Comparison of ENCODE assay signal across 1 cellular context in the genomic region with DNA sequence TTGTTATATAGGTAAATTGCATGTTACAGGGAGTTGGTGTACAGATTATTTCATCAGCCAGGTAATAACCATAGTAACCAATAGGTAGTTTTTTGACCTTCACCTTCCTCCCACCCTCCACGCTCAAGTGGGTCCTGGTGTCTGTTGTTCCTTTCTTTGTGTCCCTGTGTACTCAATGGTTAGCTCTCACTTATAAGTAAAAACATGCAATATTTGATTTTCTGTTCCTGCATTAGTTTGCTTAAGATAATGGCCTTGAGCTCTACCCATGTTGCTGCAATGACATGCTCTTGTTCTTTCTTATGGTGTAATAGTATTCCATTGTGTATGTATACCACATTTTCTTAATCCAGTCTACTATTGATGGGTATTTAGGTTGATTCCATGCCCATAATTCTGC.
A peak's percentile ranks its signal among the peaks of the same experiment; 100 is the strongest.
TF ChIP-seq lines count a peak whose summit lies in the region.

No MANE protein-coding gene starts in this region.

TF ChIP-seq in HepG2, 621 proteins besides CTCF, POLR2A, EP300 and RAD21 (continued from another document and continues in another):
- TF ChIP-seq, protein P1, sequence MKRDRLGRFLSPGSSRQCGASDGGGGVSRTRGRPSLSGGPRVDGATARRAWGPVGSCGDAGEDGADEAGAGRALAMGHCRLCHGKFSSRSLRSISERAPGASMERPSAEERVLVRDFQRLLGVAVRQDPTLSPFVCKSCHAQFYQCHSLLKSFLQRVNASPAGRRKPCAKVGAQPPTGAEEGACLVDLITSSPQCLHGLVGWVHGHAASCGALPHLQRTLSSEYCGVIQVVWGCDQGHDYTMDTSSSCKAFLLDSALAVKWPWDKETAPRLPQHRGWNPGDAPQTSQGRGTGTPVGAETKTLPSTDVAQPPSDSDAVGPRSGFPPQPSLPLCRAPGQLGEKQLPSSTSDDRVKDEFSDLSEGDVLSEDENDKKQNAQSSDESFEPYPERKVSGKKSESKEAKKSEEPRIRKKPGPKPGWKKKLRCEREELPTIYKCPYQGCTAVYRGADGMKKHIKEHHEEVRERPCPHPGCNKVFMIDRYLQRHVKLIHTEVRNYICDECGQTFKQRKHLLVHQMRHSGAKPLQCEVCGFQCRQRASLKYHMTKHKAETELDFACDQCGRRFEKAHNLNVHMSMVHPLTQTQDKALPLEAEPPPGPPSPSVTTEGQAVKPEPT (CRISPR knock-in tag; IDR thresholded peaks at IDR 0.05; ENCODE audit: low read depth) = no peak
- no peak for TF ChIP-seq ASH2L (IDR thresholded peaks at IDR 0.05; ENCODE audit: insufficient read length, low read depth, low read length)
- no peak for TF ChIP-seq ZNF660 (CRISPR knock-in tag; IDR thresholded peaks at IDR 0.05; ENCODE audit: borderline replicate concordance, low read depth)
- no peak for TF ChIP-seq CBX2 (IDR thresholded peaks at IDR 0.05; ENCODE audit: low read depth, low read length)
- no peak for TF ChIP-seq CBX2 (CRISPR knock-in tag; IDR thresholded peaks at IDR 0.05; ENCODE audit: low read depth)
- no peak for TF ChIP-seq MYC (CRISPR knock-in tag; IDR thresholded peaks at IDR 0.05; ENCODE audit: borderline replicate concordance)
- peak; percentile 96 for TF ChIP-seq ZNF644 (CRISPR knock-in tag; IDR thresholded peaks at IDR 0.05; ENCODE audit: low read depth)
- TF ChIP-seq ZNF550 (CRISPR knock-in tag; IDR thresholded peaks at IDR 0.05; ENCODE audit: borderline replicate concordance) = no peak
- 0 out of 2 replicates have a peak, but pooled peaks have one; percentile 26 for TF ChIP-seq ZFP1 (CRISPR knock-in tag; IDR thresholded peaks at IDR 0.05)
- TF ChIP-seq, protein P2, sequence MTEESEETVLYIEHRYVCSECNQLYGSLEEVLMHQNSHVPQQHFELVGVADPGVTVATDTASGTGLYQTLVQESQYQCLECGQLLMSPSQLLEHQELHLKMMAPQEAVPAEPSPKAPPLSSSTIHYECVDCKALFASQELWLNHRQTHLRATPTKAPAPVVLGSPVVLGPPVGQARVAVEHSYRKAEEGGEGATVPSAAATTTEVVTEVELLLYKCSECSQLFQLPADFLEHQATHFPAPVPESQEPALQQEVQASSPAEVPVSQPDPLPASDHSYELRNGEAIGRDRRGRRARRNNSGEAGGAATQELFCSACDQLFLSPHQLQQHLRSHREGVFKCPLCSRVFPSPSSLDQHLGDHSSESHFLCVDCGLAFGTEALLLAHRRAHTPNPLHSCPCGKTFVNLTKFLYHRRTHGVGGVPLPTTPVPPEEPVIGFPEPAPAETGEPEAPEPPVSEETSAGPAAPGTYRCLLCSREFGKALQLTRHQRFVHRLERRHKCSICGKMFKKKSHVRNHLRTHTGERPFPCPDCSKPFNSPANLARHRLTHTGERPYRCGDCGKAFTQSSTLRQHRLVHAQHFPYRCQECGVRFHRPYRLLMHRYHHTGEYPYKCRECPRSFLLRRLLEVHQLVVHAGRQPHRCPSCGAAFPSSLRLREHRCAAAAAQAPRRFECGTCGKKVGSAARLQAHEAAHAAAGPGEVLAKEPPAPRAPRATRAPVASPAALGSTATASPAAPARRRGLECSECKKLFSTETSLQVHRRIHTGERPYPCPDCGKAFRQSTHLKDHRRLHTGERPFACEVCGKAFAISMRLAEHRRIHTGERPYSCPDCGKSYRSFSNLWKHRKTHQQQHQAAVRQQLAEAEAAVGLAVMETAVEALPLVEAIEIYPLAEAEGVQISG (CRISPR knock-in tag; IDR thresholded peaks at IDR 0.05) = no peak
- TF ChIP-seq DMAP1 (CRISPR knock-in tag; IDR thresholded peaks at IDR 0.05) = no peak
- no peak for TF ChIP-seq ZMYM3 (CRISPR knock-in tag; IDR thresholded peaks at IDR 0.05)
- TF ChIP-seq, protein P3, sequence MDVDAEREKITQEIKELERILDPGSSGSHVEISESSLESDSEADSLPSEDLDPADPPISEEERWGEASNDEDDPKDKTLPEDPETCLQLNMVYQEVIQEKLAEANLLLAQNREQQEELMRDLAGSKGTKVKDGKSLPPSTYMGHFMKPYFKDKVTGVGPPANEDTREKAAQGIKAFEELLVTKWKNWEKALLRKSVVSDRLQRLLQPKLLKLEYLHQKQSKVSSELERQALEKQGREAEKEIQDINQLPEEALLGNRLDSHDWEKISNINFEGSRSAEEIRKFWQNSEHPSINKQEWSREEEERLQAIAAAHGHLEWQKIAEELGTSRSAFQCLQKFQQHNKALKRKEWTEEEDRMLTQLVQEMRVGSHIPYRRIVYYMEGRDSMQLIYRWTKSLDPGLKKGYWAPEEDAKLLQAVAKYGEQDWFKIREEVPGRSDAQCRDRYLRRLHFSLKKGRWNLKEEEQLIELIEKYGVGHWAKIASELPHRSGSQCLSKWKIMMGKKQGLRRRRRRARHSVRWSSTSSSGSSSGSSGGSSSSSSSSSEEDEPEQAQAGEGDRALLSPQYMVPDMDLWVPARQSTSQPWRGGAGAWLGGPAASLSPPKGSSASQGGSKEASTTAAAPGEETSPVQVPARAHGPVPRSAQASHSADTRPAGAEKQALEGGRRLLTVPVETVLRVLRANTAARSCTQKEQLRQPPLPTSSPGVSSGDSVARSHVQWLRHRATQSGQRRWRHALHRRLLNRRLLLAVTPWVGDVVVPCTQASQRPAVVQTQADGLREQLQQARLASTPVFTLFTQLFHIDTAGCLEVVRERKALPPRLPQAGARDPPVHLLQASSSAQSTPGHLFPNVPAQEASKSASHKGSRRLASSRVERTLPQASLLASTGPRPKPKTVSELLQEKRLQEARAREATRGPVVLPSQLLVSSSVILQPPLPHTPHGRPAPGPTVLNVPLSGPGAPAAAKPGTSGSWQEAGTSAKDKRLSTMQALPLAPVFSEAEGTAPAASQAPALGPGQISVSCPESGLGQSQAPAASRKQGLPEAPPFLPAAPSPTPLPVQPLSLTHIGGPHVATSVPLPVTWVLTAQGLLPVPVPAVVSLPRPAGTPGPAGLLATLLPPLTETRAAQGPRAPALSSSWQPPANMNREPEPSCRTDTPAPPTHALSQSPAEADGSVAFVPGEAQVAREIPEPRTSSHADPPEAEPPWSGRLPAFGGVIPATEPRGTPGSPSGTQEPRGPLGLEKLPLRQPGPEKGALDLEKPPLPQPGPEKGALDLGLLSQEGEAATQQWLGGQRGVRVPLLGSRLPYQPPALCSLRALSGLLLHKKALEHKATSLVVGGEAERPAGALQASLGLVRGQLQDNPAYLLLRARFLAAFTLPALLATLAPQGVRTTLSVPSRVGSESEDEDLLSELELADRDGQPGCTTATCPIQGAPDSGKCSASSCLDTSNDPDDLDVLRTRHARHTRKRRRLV (CRISPR knock-in tag; IDR thresholded peaks at IDR 0.05) = no peak
- TF ChIP-seq NONO (IDR thresholded peaks at IDR 0.05) = no peak
- TF ChIP-seq NONO (CRISPR knock-in tag; conservative IDR thresholded peaks at IDR 0.05) = 0 out of 2 replicates have a peak, but pooled peaks have one; percentile 57
- TF ChIP-seq ZKSCAN1 (IDR thresholded peaks at IDR 0.05; ENCODE audit: low read length) = no peak
- TF ChIP-seq ZNF460 (CRISPR knock-in tag; IDR thresholded peaks at IDR 0.05; ENCODE audit: borderline replicate concordance) = no peak
- TF ChIP-seq ZNF839 (CRISPR knock-in tag; IDR thresholded peaks at IDR 0.05; ENCODE audit: borderline replicate concordance) = no peak
- TF ChIP-seq ZKSCAN5 (CRISPR knock-in tag; IDR thresholded peaks at IDR 0.05) = no peak
- peak; percentile 78 for TF ChIP-seq NR2F6 (IDR thresholded peaks at IDR 0.05)
- peak; percentile 52; the same call in 1 of the 2 replicates for TF ChIP-seq NR2F6 (CRISPR knock-in tag; IDR thresholded peaks at IDR 0.05)
- TF ChIP-seq CREM (IDR thresholded peaks at IDR 0.05) = peak; percentile 62; the same call in 1 of the 2 replicates
- TF ChIP-seq CREM (CRISPR knock-in tag; IDR thresholded peaks at IDR 0.05) = no peak
- TF ChIP-seq, protein P4, sequence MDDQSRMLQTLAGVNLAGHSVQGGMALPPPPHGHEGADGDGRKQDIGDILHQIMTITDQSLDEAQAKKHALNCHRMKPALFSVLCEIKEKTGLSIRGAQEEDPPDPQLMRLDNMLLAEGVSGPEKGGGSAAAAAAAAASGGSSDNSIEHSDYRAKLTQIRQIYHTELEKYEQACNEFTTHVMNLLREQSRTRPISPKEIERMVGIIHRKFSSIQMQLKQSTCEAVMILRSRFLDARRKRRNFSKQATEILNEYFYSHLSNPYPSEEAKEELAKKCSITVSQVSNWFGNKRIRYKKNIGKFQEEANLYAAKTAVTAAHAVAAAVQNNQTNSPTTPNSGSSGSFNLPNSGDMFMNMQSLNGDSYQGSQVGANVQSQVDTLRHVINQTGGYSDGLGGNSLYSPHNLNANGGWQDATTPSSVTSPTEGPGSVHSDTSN (CRISPR knock-in tag; IDR thresholded peaks at IDR 0.05; ENCODE audit: borderline replicate concordance) = no peak
- TF ChIP-seq, protein P5, sequence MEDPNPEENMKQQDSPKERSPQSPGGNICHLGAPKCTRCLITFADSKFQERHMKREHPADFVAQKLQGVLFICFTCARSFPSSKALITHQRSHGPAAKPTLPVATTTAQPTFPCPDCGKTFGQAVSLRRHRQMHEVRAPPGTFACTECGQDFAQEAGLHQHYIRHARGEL (CRISPR knock-in tag; IDR thresholded peaks at IDR 0.05) = no peak
- TF ChIP-seq ZNF354B (CRISPR knock-in tag; IDR thresholded peaks at IDR 0.05) = no peak
- TF ChIP-seq REL (CRISPR knock-in tag; conservative IDR thresholded peaks at IDR 0.05) = no peak
- TF ChIP-seq ZFP41 (CRISPR knock-in tag; IDR thresholded peaks at IDR 0.05; ENCODE audit: borderline replicate concordance) = no peak
- TF ChIP-seq ZNF205 (CRISPR knock-in tag; IDR thresholded peaks at IDR 0.05) = peak; percentile 78; the same call in 1 of the 2 replicates
- TF ChIP-seq, protein P6, sequence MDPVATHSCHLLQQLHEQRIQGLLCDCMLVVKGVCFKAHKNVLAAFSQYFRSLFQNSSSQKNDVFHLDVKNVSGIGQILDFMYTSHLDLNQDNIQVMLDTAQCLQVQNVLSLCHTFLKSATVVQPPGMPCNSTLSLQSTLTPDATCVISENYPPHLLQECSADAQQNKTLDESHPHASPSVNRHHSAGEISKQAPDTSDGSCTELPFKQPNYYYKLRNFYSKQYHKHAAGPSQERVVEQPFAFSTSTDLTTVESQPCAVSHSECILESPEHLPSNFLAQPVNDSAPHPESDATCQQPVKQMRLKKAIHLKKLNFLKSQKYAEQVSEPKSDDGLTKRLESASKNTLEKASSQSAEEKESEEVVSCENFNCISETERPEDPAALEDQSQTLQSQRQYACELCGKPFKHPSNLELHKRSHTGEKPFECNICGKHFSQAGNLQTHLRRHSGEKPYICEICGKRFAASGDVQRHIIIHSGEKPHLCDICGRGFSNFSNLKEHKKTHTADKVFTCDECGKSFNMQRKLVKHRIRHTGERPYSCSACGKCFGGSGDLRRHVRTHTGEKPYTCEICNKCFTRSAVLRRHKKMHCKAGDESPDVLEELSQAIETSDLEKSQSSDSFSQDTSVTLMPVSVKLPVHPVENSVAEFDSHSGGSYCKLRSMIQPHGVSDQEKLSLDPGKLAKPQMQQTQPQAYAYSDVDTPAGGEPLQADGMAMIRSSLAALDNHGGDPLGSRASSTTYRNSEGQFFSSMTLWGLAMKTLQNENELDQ (CRISPR knock-in tag; IDR thresholded peaks at IDR 0.05; ENCODE audit: borderline replicate concordance) = no peak
- no peak for TF ChIP-seq KLF11 (CRISPR knock-in tag; IDR thresholded peaks at IDR 0.05)
- TF ChIP-seq THAP11 (CRISPR knock-in tag; IDR thresholded peaks at IDR 0.05) = peak; percentile 63; the same call in 1 of the 2 replicates
- TF ChIP-seq, protein P7, sequence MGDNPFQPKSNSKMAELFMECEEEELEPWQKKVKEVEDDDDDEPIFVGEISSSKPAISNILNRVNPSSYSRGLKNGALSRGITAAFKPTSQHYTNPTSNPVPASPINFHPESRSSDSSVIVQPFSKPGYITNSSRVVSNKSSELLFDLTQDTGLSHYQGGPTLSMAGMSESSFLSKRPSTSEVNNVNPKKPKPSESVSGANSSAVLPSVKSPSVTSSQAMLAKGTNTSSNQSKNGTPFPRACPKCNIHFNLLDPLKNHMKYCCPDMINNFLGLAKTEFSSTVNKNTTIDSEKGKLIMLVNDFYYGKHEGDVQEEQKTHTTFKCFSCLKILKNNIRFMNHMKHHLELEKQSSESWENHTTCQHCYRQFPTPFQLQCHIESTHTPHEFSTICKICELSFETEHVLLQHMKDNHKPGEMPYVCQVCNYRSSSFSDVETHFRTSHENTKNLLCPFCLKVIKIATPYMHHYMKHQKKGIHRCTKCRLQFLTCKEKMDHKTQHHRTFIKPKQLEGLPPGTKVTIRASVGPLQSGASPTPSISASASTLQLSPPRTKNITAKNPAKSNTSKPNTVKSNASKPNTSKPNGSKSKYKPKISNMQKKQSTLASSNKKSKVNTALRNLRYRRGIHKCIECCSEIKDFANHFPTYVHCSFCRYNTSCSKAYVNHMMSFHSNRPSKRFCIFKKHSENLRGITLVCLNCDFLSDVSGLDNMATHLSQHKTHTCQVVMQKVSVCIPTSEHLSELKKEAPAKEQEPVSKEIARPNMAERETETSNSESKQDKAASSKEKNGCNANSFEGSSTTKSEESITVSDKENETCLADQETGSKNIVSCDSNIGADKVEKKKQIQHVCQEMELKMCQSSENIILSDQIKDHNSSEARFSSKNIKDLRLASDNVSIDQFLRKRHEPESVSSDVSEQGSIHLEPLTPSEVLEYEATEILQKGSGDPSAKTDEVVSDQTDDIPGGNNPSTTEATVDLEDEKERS (CRISPR knock-in tag; IDR thresholded peaks at IDR 0.05) = 0 out of 2 replicates have a peak, but pooled peaks have one; percentile 29
- no peak for TF ChIP-seq MAZ (IDR thresholded peaks at IDR 0.05; ENCODE audit: borderline replicate concordance, low read depth, low read length)
- TF ChIP-seq MAZ (CRISPR knock-in tag; IDR thresholded peaks at IDR 0.05; ENCODE audit: low read depth) = no peak
- no peak for TF ChIP-seq ZBTB21 (CRISPR knock-in tag; IDR thresholded peaks at IDR 0.05)
- no peak for TF ChIP-seq ZNF350 (CRISPR knock-in tag; IDR thresholded peaks at IDR 0.05; ENCODE audit: borderline replicate concordance, low read depth)
- TF ChIP-seq ZZZ3 (CRISPR knock-in tag; IDR thresholded peaks at IDR 0.05; ENCODE audit: borderline replicate concordance) = no peak
- no peak for TF ChIP-seq ZNF570 (CRISPR knock-in tag; IDR thresholded peaks at IDR 0.05; ENCODE audit: borderline replicate concordance)
- TF ChIP-seq NFKB2 (CRISPR knock-in tag; IDR thresholded peaks at IDR 0.05; ENCODE audit: borderline replicate concordance) = no peak
- TF ChIP-seq ZNF619 (CRISPR knock-in tag; IDR thresholded peaks at IDR 0.05) = no peak
- TF ChIP-seq MYNN (CRISPR knock-in tag; IDR thresholded peaks at IDR 0.05; ENCODE audit: low read depth) = no peak
- no peak for TF ChIP-seq GATAD1 (CRISPR knock-in tag; IDR thresholded peaks at IDR 0.05)
- no peak for TF ChIP-seq ZNF790 (CRISPR knock-in tag; IDR thresholded peaks at IDR 0.05; ENCODE audit: borderline replicate concordance)
- no peak for TF ChIP-seq ZNF562 (CRISPR knock-in tag; IDR thresholded peaks at IDR 0.05; ENCODE audit: borderline replicate concordance)
- TF ChIP-seq, protein P8, sequence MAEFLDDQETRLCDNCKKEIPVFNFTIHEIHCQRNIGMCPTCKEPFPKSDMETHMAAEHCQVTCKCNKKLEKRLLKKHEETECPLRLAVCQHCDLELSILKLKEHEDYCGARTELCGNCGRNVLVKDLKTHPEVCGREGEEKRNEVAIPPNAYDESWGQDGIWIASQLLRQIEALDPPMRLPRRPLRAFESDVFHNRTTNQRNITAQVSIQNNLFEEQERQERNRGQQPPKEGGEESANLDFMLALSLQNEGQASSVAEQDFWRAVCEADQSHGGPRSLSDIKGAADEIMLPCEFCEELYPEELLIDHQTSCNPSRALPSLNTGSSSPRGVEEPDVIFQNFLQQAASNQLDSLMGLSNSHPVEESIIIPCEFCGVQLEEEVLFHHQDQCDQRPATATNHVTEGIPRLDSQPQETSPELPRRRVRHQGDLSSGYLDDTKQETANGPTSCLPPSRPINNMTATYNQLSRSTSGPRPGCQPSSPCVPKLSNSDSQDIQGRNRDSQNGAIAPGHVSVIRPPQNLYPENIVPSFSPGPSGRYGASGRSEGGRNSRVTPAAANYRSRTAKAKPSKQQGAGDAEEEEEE (CRISPR knock-in tag; IDR thresholded peaks at IDR 0.05; ENCODE audit: borderline replicate concordance) = no peak
- TF ChIP-seq KDM4B (CRISPR knock-in tag; IDR thresholded peaks at IDR 0.05) = no peak
- TF ChIP-seq ZNF234 (CRISPR knock-in tag; conservative IDR thresholded peaks at IDR 0.05) = no peak
